Comparison of ENCODE assay signal across 16 cellular contexts in the genomic region with DNA sequence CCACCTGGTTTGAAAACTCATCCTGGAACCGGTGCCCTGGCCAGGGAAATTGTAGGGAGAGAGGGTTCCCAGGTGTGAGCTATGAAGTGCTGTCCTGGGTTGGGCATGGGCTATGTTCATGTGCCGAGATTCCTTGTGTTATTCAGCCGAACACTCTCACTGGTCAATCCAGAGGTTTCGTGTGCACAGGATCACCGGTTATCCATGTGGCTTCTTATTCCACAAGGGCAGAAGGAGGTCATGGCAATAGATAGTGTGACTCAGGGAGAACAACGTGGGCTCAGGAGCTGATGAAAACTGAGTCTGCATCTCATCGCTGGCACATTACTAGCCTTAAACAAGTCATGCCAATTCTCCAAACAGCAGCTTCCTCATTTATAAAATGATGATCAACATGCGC.
A peak's percentile ranks its signal among the peaks of the same experiment; 100 is the strongest.
DNase-seq lines count a peak whose midpoint lies in the region; ATAC-seq and TF ChIP-seq lines count a peak whose summit lies in the region.
"Had no signal": no experiment of that assay in that cellular context is flagged by ENCODE, and none has a peak within 500 bp of the region (broad histone marks: within the 10 kb centered on the region; RNA-seq: fewer than 3 reads in every experiment).

No MANE protein-coding gene starts in this region.

- no peak overlapping the region for H3K4me2 ChIP-seq in mammary epithelial cell (ENCODE audit: insufficient read depth, low read depth, low read length)

- H3K9ac ChIP-seq in mammary epithelial cell (ENCODE audit: insufficient read depth, low read length): no peak overlapping the region

- no peaks in the 10 kb centered on the region for H4K20me1 ChIP-seq in mammary epithelial cell (ENCODE audit: insufficient read depth, low read length)

- H3K27me3 ChIP-seq in mammary epithelial cell (ENCODE audit: insufficient read depth, low read length): no peaks in the 10 kb centered on the region
- no peaks in the 10 kb centered on the region for H3K27me3 ChIP-seq in esophagus muscularis mucosa
- no peaks in the 10 kb centered on the region for H3K27me3 ChIP-seq in lower lobe of right lung (ENCODE audit: low read depth)
- H3K27me3 ChIP-seq in aorta (ENCODE audit: control insufficient read depth in 1 of 2, insufficient read depth in 2 of 2, low read length in 1 of 2): no peaks in the 10 kb centered on the region
- H3K27me3 ChIP-seq in uterus: no peaks in the 10 kb centered on the region
- H3K27me3 ChIP-seq: transverse colon had no signal

- no peak overlapping the region for H3K4me3 Mint-ChIP-seq in MCF 10A (ENCODE audit: unreplicated experiment)
- no peak overlapping the region for H3K4me3 Mint-ChIP-seq in type B pancreatic cell
- H3K4me3 Mint-ChIP-seq: CD8-positive, alpha-beta memory T cell; immature natural killer cell had no signal

- dilution Hi-C loops in mammary epithelial cell (cut with HindIII; ENCODE audit: low sequenced_read_pairs): no loop called here

- in situ Hi-C loops in mammary epithelial cell (cut with MboI; ENCODE audit: low sequenced_read_pairs in 2 of 2): no loop called here

- no peaks in the 10 kb centered on the region for H3K9me3 Mint-ChIP-seq in MCF 10A (ENCODE audit: unreplicated experiment)
- no peaks in the 10 kb centered on the region for H3K9me3 Mint-ChIP-seq in type B pancreatic cell
- H3K9me3 Mint-ChIP-seq: CD8-positive, alpha-beta memory T cell had no signal

- peak overlapping the region; percentile 66 for H3K27ac Mint-ChIP-seq in MCF 10A (ENCODE audit: low read depth, unreplicated experiment)
- H3K27ac Mint-ChIP-seq in type B pancreatic cell: no peak overlapping the region
- H3K27ac Mint-ChIP-seq: CD8-positive, alpha-beta memory T cell; immature natural killer cell had no signal

- no peak overlapping the region for H3K4me3 ChIP-seq in mammary epithelial cell (replicated peaks in 1 of 3; ENCODE audit: insufficient read depth in 1 of 3, low read depth in 2 of 3, low read length in 3 of 3)
- no peak overlapping the region for H3K4me3 ChIP-seq in esophagus muscularis mucosa
- H3K4me3 ChIP-seq in lower lobe of right lung: no peak overlapping the region
- no peak overlapping the region for H3K4me3 ChIP-seq in aorta (ENCODE audit: low read length in 2 of 2)
- H3K4me3 ChIP-seq in uterus: no peak overlapping the region
- H3K4me3 ChIP-seq: prostate gland, transverse colon had no signal

- BruUV-seq in MCF 10A (replicated peaks; lab: Mats Ljungman, UMichigan) (no TSS peak), mammary epithelial cell (replicated peaks; lab: Mats Ljungman, UMichigan) (no TSS peak)

- H3K27ac ChIP-seq in mammary epithelial cell (ENCODE audit: insufficient read depth, low read depth, low read length) (no peak overlapping the region), esophagus muscularis mucosa (replicated peaks in 1 of 4) (peak overlapping the region; percentile 59 to 66 (median 62)), lower lobe of right lung (no peak overlapping the region), aorta (ENCODE audit: low read depth in 1 of 2, low read length in 2 of 2) (no peak overlapping the region), uterus (peak overlapping the region in 1 of 2 donors; percentile 24)
- H3K27ac ChIP-seq: 22Rv1, foreskin keratinocyte, prostate gland had no signal

- intact Hi-C loops in MCF 10A (cut with micrococcal nuclease): no loop called here
- intact Hi-C loops in mammary epithelial cell (cut with micrococcal nuclease): no loop called here
- intact Hi-C loops in esophagus muscularis mucosa (cut with DNase I): no loop called here
- intact Hi-C loops in lower lobe of right lung (cut with DNase I): no loop called here
- intact Hi-C loops in aorta (cut with DNase I): no loop called here
- intact Hi-C loops in uterus (cut with DNase I; ENCODE audit: low total_unique reads): no loop called here

- H3K9me3 ChIP-seq in mammary epithelial cell (replicated peaks; ENCODE audit: insufficient read depth, low read length): no peaks in the 10 kb centered on the region
- H3K9me3 ChIP-seq in esophagus muscularis mucosa: no peaks in the 10 kb centered on the region
- H3K9me3 ChIP-seq in lower lobe of right lung: no peaks in the 10 kb centered on the region
- no peaks in the 10 kb centered on the region for H3K9me3 ChIP-seq in aorta (ENCODE audit: control insufficient read depth, low read length)
- H3K9me3 ChIP-seq in uterus: no peaks in the 10 kb centered on the region
- H3K9me3 ChIP-seq: prostate gland, transverse colon had no signal

- H3K36me3 Mint-ChIP-seq in MCF 10A (ENCODE audit: insufficient read depth, unreplicated experiment): no peaks in the 10 kb centered on the region
- H3K36me3 Mint-ChIP-seq in type B pancreatic cell: no peaks in the 10 kb centered on the region
- H3K36me3 Mint-ChIP-seq: CD8-positive, alpha-beta memory T cell; immature natural killer cell had no signal

- H3K4me1 Mint-ChIP-seq in MCF 10A (ENCODE audit: insufficient read depth, unreplicated experiment): peaks cover 30% of the 10 kb centered on the region
- no peaks in the 10 kb centered on the region for H3K4me1 Mint-ChIP-seq in type B pancreatic cell (ENCODE audit: unreplicated experiment)
- H3K4me1 Mint-ChIP-seq: CD8-positive, alpha-beta memory T cell had no signal

- CTCF ChIA-PET in MCF 10A (lab: Yijun Ruan, JAX) (interaction anchor here (0.6 to 2.7 kb wide), 6 partner anchors 15 to 279 kb away, joined by 3 to 10 read pairs (median 4); no protein-coding TSS in a partner anchor), mammary epithelial cell (lab: Charles Lee; ENCODE audit: low non-redundant PET) (no interaction called here)

- no peaks in the 10 kb centered on the region for H3K36me3 ChIP-seq in mammary epithelial cell (ENCODE audit: insufficient read depth, low read length)
- no peaks in the 10 kb centered on the region for H3K36me3 ChIP-seq in esophagus muscularis mucosa
- H3K36me3 ChIP-seq in lower lobe of right lung: no peaks in the 10 kb centered on the region
- H3K36me3 ChIP-seq in aorta (ENCODE audit: control insufficient read depth in 1 of 2, insufficient read depth in 2 of 2, low read length in 1 of 2): no peaks in the 10 kb centered on the region
- no peaks in the 10 kb centered on the region for H3K36me3 ChIP-seq in uterus
- H3K36me3 ChIP-seq: prostate gland, transverse colon had no signal

- no peak for TF ChIP-seq EP300 in esophagus muscularis mucosa (IDR thresholded peaks at IDR 0.05)

- H3K27me3 Mint-ChIP-seq in MCF 10A (ENCODE audit: insufficient read depth, unreplicated experiment) (no peaks in the 10 kb centered on the region), type B pancreatic cell (peaks cover 19% of the 10 kb centered on the region)

- no peaks in the 10 kb centered on the region for H3K79me2 ChIP-seq in mammary epithelial cell (ENCODE audit: insufficient read depth, low read length)

- POLR2A ChIA-PET in MCF 10A (lab: Yijun Ruan, JAX): interaction anchor here (0.6 to 3.4 kb wide), 11 partner anchors 10 to 405 kb away, joined by 3 to 40 read pairs (median 3); no protein-coding TSS in a partner anchor

- WGBS in mammary epithelial cell (ENCODE audit: low coverage, missing lambda C conversion rate): 50% methylated on average over 8 of the region's 8 CpGs
- 57% methylated on average over 8 of the region's 8 CpGs for WGBS in esophagus muscularis mucosa
- 86 to 94% methylated on average over 8 of the region's 8 CpGs for WGBS in aorta, 2 donors

- DNase-seq in MCF 10A (ENCODE audit: unreplicated experiment) (peak; percentile 56), mammary epithelial cell (no peak), esophagus muscularis mucosa (ENCODE audit: extremely low spot score) (no peak), lower lobe of right lung (no peak), aorta (no peak), uterus (no peak), type B pancreatic cell (ENCODE audit: extremely low spot score, unreplicated experiment) (no peak)
- DNase-seq: activated effector memory CD4-positive, alpha-beta T cell treated with Interleukin-2 at 50 U/mL for 16 hours; CD8-positive, alpha-beta memory T cell; immature natural killer cell; stimulated activated CD8-positive, alpha-beta memory T cell treated with anti-CD3 and anti-CD28 coated beads, Interleukin-4, amount 100 ng/mL, for 48 hours; transverse colon had no signal

- ATAC-seq in lower lobe of right lung (peak; percentile 14 to 34), aorta (ENCODE audit: low FRiP score) (peak; percentile 52), HG02623 (IDR thresholded peaks at IDR 0.05; ENCODE audit: unreplicated experiment) (no peak)
- ATAC-seq: foreskin keratinocyte had no signal

- no peak overlapping the region for H2AFZ ChIP-seq in mammary epithelial cell (ENCODE audit: low read depth, low read length)

- no peak for TF ChIP-seq CTCF in MCF 10A (IDR thresholded peaks at IDR 0.05; ENCODE audit: unreplicated experiment)
- no peak for TF ChIP-seq CTCF in mammary epithelial cell (conservative IDR thresholded peaks at IDR 0.05 in 1 of 2, IDR thresholded peaks at IDR 0.05 in 1 of 2; ENCODE audit: extremely low read depth in 1 of 2, insufficient read depth in 1 of 2, low read depth in 1 of 2, low read length in 2 of 2)
- TF ChIP-seq CTCF in esophagus muscularis mucosa (IDR thresholded peaks at IDR 0.05): no peak
- TF ChIP-seq CTCF in lower lobe of right lung (IDR thresholded peaks at IDR 0.05): no peak
- TF ChIP-seq CTCF in uterus (IDR thresholded peaks at IDR 0.05): no peak
- no peak for TF ChIP-seq CTCF in type B pancreatic cell (conservative IDR thresholded peaks at IDR 0.05)

- no peak for TF ChIP-seq POLR2A in esophagus muscularis mucosa (IDR thresholded peaks at IDR 0.05; ENCODE audit: low read depth)
- TF ChIP-seq POLR2A in uterus (IDR thresholded peaks at IDR 0.05): no peak

- H3K4me1 ChIP-seq in mammary epithelial cell (ENCODE audit: insufficient read depth, low read length): peaks cover 17% of the 10 kb centered on the region
- H3K4me1 ChIP-seq in esophagus muscularis mucosa: peaks cover 17 to 31% (median 26%) of the 10 kb centered on the region in 4 donors
- no peaks in the 10 kb centered on the region for H3K4me1 ChIP-seq in lower lobe of right lung
- no peaks in the 10 kb centered on the region for H3K4me1 ChIP-seq in aorta (ENCODE audit: control insufficient read depth in 1 of 2, insufficient read depth in 2 of 2, low read length in 2 of 2)
- H3K4me1 ChIP-seq in uterus: no peaks in the 10 kb centered on the region
- H3K4me1 ChIP-seq: foreskin keratinocyte, prostate gland had no signal

Comparison
In these comparisons a context has a peak if more than half of its experiments do, and no peak if none do; other contexts are left out.
1. H3K27ac ChIP-seq: peak in esophagus muscularis mucosa (4 of 4); none in mammary epithelial cell (single experiment), lower lobe of right lung (single experiment) and aorta (0 of 2).